11 cellular contexts compared by ENCODE assay signal in the genomic region with DNA sequence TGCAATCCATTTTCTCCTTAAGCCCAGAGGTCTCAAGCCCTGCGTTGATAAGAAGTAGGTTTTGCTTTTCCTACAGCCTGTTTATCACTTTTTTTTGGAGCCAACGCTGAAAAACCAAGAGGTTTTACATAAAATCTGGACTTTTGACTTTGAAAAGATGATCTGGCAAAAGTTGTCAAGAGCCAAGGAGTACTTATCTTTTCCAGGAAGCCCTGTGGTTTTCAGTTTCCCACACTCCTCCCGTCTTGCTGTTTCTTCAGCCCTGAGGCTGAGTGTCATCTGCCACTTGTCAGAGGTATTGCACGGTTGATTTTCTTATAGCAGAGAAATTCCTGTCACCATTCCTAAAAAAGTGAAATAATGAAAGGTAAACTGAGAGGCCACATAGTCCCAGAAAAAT.
A peak's percentile ranks its signal among the peaks of the same experiment; 100 is the strongest.
DNase-seq lines count a peak whose midpoint lies in the region; ATAC-seq and TF ChIP-seq lines count a peak whose summit lies in the region.
"Had no signal": no experiment of that assay in that cellular context is flagged by ENCODE, and none has a peak within 500 bp of the region (broad histone marks: within the 10 kb centered on the region; RNA-seq: fewer than 3 reads in every experiment).

No MANE protein-coding gene starts in this region.

- no peak overlapping the region for H3K4me3 ChIP-seq in MM.1S (ENCODE audit: low read length)
- H3K4me3 ChIP-seq in mammary epithelial cell (replicated peaks in 1 of 3; ENCODE audit: insufficient read depth in 1 of 3, low read depth in 2 of 3, low read length in 3 of 3) = no peak overlapping the region
- H3K4me3 ChIP-seq in neutrophil (ENCODE audit: low read depth in 1 of 2, low read length in 1 of 2) = peak overlapping the region in 1 of 2 experiments; percentile 21
- H3K4me3 ChIP-seq in PC-3 (ENCODE audit: low read length) = no peak overlapping the region

- H3K36me3 ChIP-seq in MM.1S (replicated peaks; ENCODE audit: insufficient read depth, low read length) = no peaks in the 10 kb centered on the region
- no peaks in the 10 kb centered on the region for H3K36me3 ChIP-seq in mammary epithelial cell (ENCODE audit: insufficient read depth, low read length)
- H3K36me3 ChIP-seq in neutrophil = no peaks in the 10 kb centered on the region
- no peaks in the 10 kb centered on the region for H3K36me3 ChIP-seq in PC-3 (ENCODE audit: low read depth, low read length)

- 50% methylated on average over 4 of the region's 4 CpGs for WGBS in mammary epithelial cell (ENCODE audit: low coverage, missing lambda C conversion rate)

- H3K4me3 Mint-ChIP-seq in activated CD8-positive, alpha-beta T cell treated with anti-CD3 and anti-CD28 coated beads for 36 hours = no peak overlapping the region
- no peak overlapping the region for H3K4me3 Mint-ChIP-seq in activated CD8-positive, alpha-beta T cell treated with anti-CD3 and anti-CD28 coated beads, Interleukin-2, amount 10 ng/mL, durations not matched to agents 7 days and 5 days
- H3K4me3 Mint-ChIP-seq: activated B cell treated with CpG ODN at 0.5 μM for 24 hours had no signal

- ATAC-seq in activated CD8-positive, alpha-beta T cell treated with anti-CD3 and anti-CD28 coated beads for 36 hours = no peak
- ATAC-seq in activated CD8-positive, alpha-beta T cell treated with anti-CD3 and anti-CD28 coated beads, Interleukin-2, amount 10 ng/mL, durations not matched to agents 7 days and 5 days = no peak
- ATAC-seq in GM21381 (IDR thresholded peaks at IDR 0.05; ENCODE audit: unreplicated experiment) (no peak), PC-3 (no peak), HG02970 (IDR thresholded peaks at IDR 0.05; ENCODE audit: low FRiP score, unreplicated experiment) (no peak)

- H4K20me1 ChIP-seq in MM.1S (ENCODE audit: insufficient read depth, low read length) (no peaks in the 10 kb centered on the region), mammary epithelial cell (ENCODE audit: insufficient read depth, low read length) (no peaks in the 10 kb centered on the region), PC-3 (ENCODE audit: low read length) (no peaks in the 10 kb centered on the region)

- peaks cover 8% of the 10 kb centered on the region; the same call in 1 of the 2 replicates for H3K4me1 ChIP-seq in MM.1S (ENCODE audit: low read length)
- no peaks in the 10 kb centered on the region for H3K4me1 ChIP-seq in mammary epithelial cell (ENCODE audit: insufficient read depth, low read length)
- H3K4me1 ChIP-seq in neutrophil (ENCODE audit: control insufficient read depth in 1 of 2, insufficient read depth in 1 of 2, low read depth in 1 of 2, low read length in 1 of 2) = peaks cover 31 to 34% of the 10 kb centered on the region in 2 experiments
- no peaks in the 10 kb centered on the region for H3K4me1 ChIP-seq in PC-3 (ENCODE audit: insufficient read depth, low read length)

- H3K9me2 ChIP-seq in MM.1S (replicated peaks; ENCODE audit: insufficient read depth, low read length) (no peaks in the 10 kb centered on the region), PC-3 (replicated peaks; ENCODE audit: low read length) (no peaks in the 10 kb centered on the region)

- H3K79me2 ChIP-seq in MM.1S (ENCODE audit: low read length) (no peaks in the 10 kb centered on the region), mammary epithelial cell (ENCODE audit: insufficient read depth, low read length) (no peaks in the 10 kb centered on the region), PC-3 (ENCODE audit: low read length) (no peaks in the 10 kb centered on the region)

- dilution Hi-C loops in mammary epithelial cell (cut with HindIII; ENCODE audit: low sequenced_read_pairs) = no loop called here

- peak; percentile 15 for DNase-seq in activated CD8-positive, alpha-beta T cell treated with anti-CD3 and anti-CD28 coated beads for 36 hours
- no peak for DNase-seq in activated CD8-positive, alpha-beta T cell treated with anti-CD3 and anti-CD28 coated beads, Interleukin-2, amount 10 ng/mL, durations not matched to agents 7 days and 5 days
- DNase-seq in MM.1S (peak; percentile 16), mammary epithelial cell (peak; percentile 14), PC-3 (no peak)
- DNase-seq: activated B cell treated with CpG ODN at 0.5 μM for 24 hours, NCI-H1048, NCI-H524 had no signal

- peak overlapping the region; percentile 24; the same call in 1 of the 2 replicates for H3K4me2 ChIP-seq in MM.1S (ENCODE audit: low read depth, low read length)
- H3K4me2 ChIP-seq in mammary epithelial cell (ENCODE audit: insufficient read depth, low read depth, low read length) = no peak overlapping the region
- H3K4me2 ChIP-seq in PC-3 (ENCODE audit: low read length) = no peak overlapping the region

- no peaks in the 10 kb centered on the region for H3K27me3 ChIP-seq in MM.1S (replicated peaks; ENCODE audit: insufficient read depth, low read length)
- no peaks in the 10 kb centered on the region for H3K27me3 ChIP-seq in mammary epithelial cell (ENCODE audit: insufficient read depth, low read length)
- H3K27me3 ChIP-seq in neutrophil = no peaks in the 10 kb centered on the region
- H3K27me3 ChIP-seq in PC-3 (ENCODE audit: low read length) = no peaks in the 10 kb centered on the region

- CTCF ChIA-PET in activated CD8-positive, alpha-beta T cell treated with anti-CD3 and anti-CD28 coated beads for 36 hours (lab: Charles Lee) = no interaction called here
- CTCF ChIA-PET in activated CD8-positive, alpha-beta T cell treated with anti-CD3 and anti-CD28 coated beads, Interleukin-2, amount 10 ng/mL, durations not matched to agents 7 days and 5 days (lab: Charles Lee) = no interaction called here
- CTCF ChIA-PET in mammary epithelial cell (lab: Charles Lee; ENCODE audit: low non-redundant PET) (no interaction called here), PC-3 (lab: Charles Lee) (no interaction called here)

- H3K9me3 ChIP-seq in MM.1S (replicated peaks; ENCODE audit: insufficient read depth, low read length) = no peaks in the 10 kb centered on the region
- H3K9me3 ChIP-seq in mammary epithelial cell (replicated peaks; ENCODE audit: insufficient read depth, low read length) = no peaks in the 10 kb centered on the region
- no peaks in the 10 kb centered on the region for H3K9me3 ChIP-seq in neutrophil
- H3K9me3 ChIP-seq in PC-3 (ENCODE audit: low read length) = no peaks in the 10 kb centered on the region

- in situ Hi-C loops in mammary epithelial cell (cut with MboI; ENCODE audit: low sequenced_read_pairs in 2 of 2) = no loop called here

- peaks cover 35% of the 10 kb centered on the region for H3K36me3 Mint-ChIP-seq in activated CD8-positive, alpha-beta T cell treated with anti-CD3 and anti-CD28 coated beads for 36 hours (ENCODE audit: low read depth)
- H3K36me3 Mint-ChIP-seq in activated CD8-positive, alpha-beta T cell treated with anti-CD3 and anti-CD28 coated beads, Interleukin-2, amount 10 ng/mL, durations not matched to agents 7 days and 5 days (ENCODE audit: low read depth) = peaks cover 35% of the 10 kb centered on the region

- no peak overlapping the region for H3K27ac ChIP-seq in MM.1S (ENCODE audit: low read length)
- H3K27ac ChIP-seq in mammary epithelial cell (ENCODE audit: insufficient read depth, low read depth, low read length) = no peak overlapping the region
- H3K27ac ChIP-seq in neutrophil = peak overlapping the region; percentile 92
- no peak overlapping the region for H3K27ac ChIP-seq in PC-3 (ENCODE audit: low read length)

- H3K4me1 Mint-ChIP-seq in activated CD8-positive, alpha-beta T cell treated with anti-CD3 and anti-CD28 coated beads for 36 hours (ENCODE audit: low read depth) = peaks cover 19% of the 10 kb centered on the region
- H3K4me1 Mint-ChIP-seq in activated CD8-positive, alpha-beta T cell treated with anti-CD3 and anti-CD28 coated beads, Interleukin-2, amount 10 ng/mL, durations not matched to agents 7 days and 5 days (ENCODE audit: low read depth) = peaks cover 9% of the 10 kb centered on the region
- H3K4me1 Mint-ChIP-seq: activated B cell treated with CpG ODN at 0.5 μM for 24 hours had no signal

- H3F3A ChIP-seq in MM.1S (ENCODE audit: insufficient read depth, low read length) (no peaks in the 10 kb centered on the region), PC-3 (ENCODE audit: low read length, unreplicated experiment) (no peaks in the 10 kb centered on the region)

- BruUV-seq in mammary epithelial cell (replicated peaks; lab: Mats Ljungman, UMichigan) (no TSS peak), PC-3 (replicated peaks; lab: Mats Ljungman, UMichigan) (no TSS peak)

- H3K9me3 Mint-ChIP-seq in activated CD8-positive, alpha-beta T cell treated with anti-CD3 and anti-CD28 coated beads for 36 hours = peaks cover 8% of the 10 kb centered on the region
- H3K9me3 Mint-ChIP-seq in activated CD8-positive, alpha-beta T cell treated with anti-CD3 and anti-CD28 coated beads, Interleukin-2, amount 10 ng/mL, durations not matched to agents 7 days and 5 days (ENCODE audit: insufficient read depth) = peaks cover 3% of the 10 kb centered on the region
- H3K9me3 Mint-ChIP-seq: activated B cell treated with CpG ODN at 0.5 μM for 24 hours had no signal

- intact Hi-C loops in activated CD8-positive, alpha-beta T cell treated with anti-CD3 and anti-CD28 coated beads for 36 hours (cut with micrococcal nuclease) = no loop called here
- intact Hi-C loops in mammary epithelial cell (cut with micrococcal nuclease) (no loop called here), PC-3 (cut with micrococcal nuclease) (no loop called here)

- no peak overlapping the region for H3K27ac Mint-ChIP-seq in activated CD8-positive, alpha-beta T cell treated with anti-CD3 and anti-CD28 coated beads for 36 hours
- no peak overlapping the region for H3K27ac Mint-ChIP-seq in activated CD8-positive, alpha-beta T cell treated with anti-CD3 and anti-CD28 coated beads, Interleukin-2, amount 10 ng/mL, durations not matched to agents 7 days and 5 days
- H3K27ac Mint-ChIP-seq: activated B cell treated with CpG ODN at 0.5 μM for 24 hours had no signal

- H2AFZ ChIP-seq in MM.1S (ENCODE audit: low read length) (no peak overlapping the region), mammary epithelial cell (ENCODE audit: low read depth, low read length) (no peak overlapping the region), PC-3 (ENCODE audit: low read length) (no peak overlapping the region)

- no peak overlapping the region for H3K9ac ChIP-seq in MM.1S (ENCODE audit: low read length)
- no peak overlapping the region for H3K9ac ChIP-seq in mammary epithelial cell (ENCODE audit: insufficient read depth, low read length)
- no peak overlapping the region for H3K9ac ChIP-seq in PC-3 (ENCODE audit: low read length)

- no peaks in the 10 kb centered on the region for H3K27me3 Mint-ChIP-seq in activated CD8-positive, alpha-beta T cell treated with anti-CD3 and anti-CD28 coated beads for 36 hours
- no peaks in the 10 kb centered on the region for H3K27me3 Mint-ChIP-seq in activated CD8-positive, alpha-beta T cell treated with anti-CD3 and anti-CD28 coated beads, Interleukin-2, amount 10 ng/mL, durations not matched to agents 7 days and 5 days (ENCODE audit: low read depth)
- H3K27me3 Mint-ChIP-seq: activated B cell treated with CpG ODN at 0.5 μM for 24 hours had no signal

- TF ChIP-seq CTCF in activated CD8-positive, alpha-beta T cell treated with anti-CD3 and anti-CD28 coated beads for 36 hours (IDR thresholded peaks at IDR 0.05) = no peak
- TF ChIP-seq CTCF in MM.1S (IDR thresholded peaks at IDR 0.05; ENCODE audit: low read length) (no peak), mammary epithelial cell (conservative IDR thresholded peaks at IDR 0.05 in 1 of 2, IDR thresholded peaks at IDR 0.05 in 1 of 2; ENCODE audit: extremely low read depth in 1 of 2, insufficient read depth in 1 of 2, low read depth in 1 of 2, low read length in 2 of 2) (no peak), neutrophil (IDR thresholded peaks at IDR 0.05) (no peak), PC-3 (conservative IDR thresholded peaks at IDR 0.05; ENCODE audit: low read depth, low read length) (no peak)

- POLR2A ChIA-PET in activated CD8-positive, alpha-beta T cell treated with anti-CD3 and anti-CD28 coated beads for 36 hours (lab: Charles Lee) = no interaction called here
- POLR2A ChIA-PET in activated CD8-positive, alpha-beta T cell treated with anti-CD3 and anti-CD28 coated beads, Interleukin-2, amount 10 ng/mL, durations not matched to agents 7 days and 5 days (lab: Charles Lee) = no interaction called here
- POLR2A ChIA-PET in PC-3 (lab: Charles Lee; ENCODE audit: unreplicated experiment) = no interaction called here

Comparison
In these comparisons a context has a peak if more than half of its experiments do, and no peak if none do; other contexts are left out.
1. DNase-seq: peak in activated CD8-positive, alpha-beta T cell treated with anti-CD3 and anti-CD28 coated beads for 36 hours (single experiment), MM.1S (single experiment) and mammary epithelial cell (single experiment); none in activated CD8-positive, alpha-beta T cell treated with anti-CD3 and anti-CD28 coated beads, Interleukin-2, amount 10 ng/mL, durations not matched to agents 7 days and 5 days (single experiment) and PC-3 (single experiment).